In the genomic region with DNA sequence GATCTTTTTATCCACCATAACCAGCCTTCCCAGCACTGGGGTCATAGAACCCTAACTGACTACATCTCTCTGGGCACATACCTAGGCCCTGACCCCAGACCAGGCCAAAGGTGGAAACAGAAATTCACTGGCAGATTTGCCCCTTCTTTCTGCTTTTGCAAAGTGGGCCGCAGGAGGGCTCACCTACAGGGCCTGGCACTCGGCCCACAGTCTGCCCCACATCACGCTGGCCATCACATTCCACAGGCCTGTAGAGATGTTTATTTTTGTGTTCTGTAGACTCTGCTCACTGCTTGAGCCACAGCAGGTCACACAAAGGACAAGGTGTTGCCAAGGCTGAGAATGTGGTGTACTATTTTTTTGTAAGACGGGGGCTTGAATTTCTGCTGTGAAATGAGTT, we compare ENCODE assay signal across 13 cellular contexts. TPM values are rescaled to one million over a fixed set of nuclear protein-coding genes. Genes with fewer than 3 reads are reported as not detected.
A peak's percentile ranks its signal among the peaks of the same experiment; 100 is the strongest.
DNase-seq lines count a peak whose midpoint lies in the region; ATAC-seq, FAIRE-seq and TF ChIP-seq lines count a peak whose summit lies in the region.
"Had no signal": no experiment of that assay in that cellular context is flagged by ENCODE, and none has a peak within 500 bp of the region (broad histone marks: within the 10 kb centered on the region; RNA-seq: fewer than 3 reads in every experiment).

No MANE protein-coding gene starts in this region.

- H3K36me3 Mint-ChIP-seq in astrocyte (ENCODE audit: low read depth, unreplicated experiment) (no peaks in the 10 kb centered on the region), osteocyte (ENCODE audit: unreplicated experiment) (peaks cover 2% of the 10 kb centered on the region), type B pancreatic cell (no peaks in the 10 kb centered on the region)
- H3K36me3 Mint-ChIP-seq in activated T-cell treated with anti-CD3 and anti-CD28 coated beads, Interleukin-2, amount 50 U/mL, for 4 hours (ENCODE audit: insufficient read depth): no peaks in the 10 kb centered on the region

- H3K4me1 ChIP-seq in astrocyte (ENCODE audit: insufficient read depth, low read length) (peaks cover 40% of the 10 kb centered on the region), right atrium auricular region (peaks cover 0 to 82% of the 10 kb centered on the region in 2 donors)

- no peak for FAIRE-seq in astrocyte (lab: Jason Lieb, UNC)

- H3K4me1 Mint-ChIP-seq in astrocyte (ENCODE audit: low read depth, unreplicated experiment) (peaks cover 30% of the 10 kb centered on the region), osteocyte (ENCODE audit: unreplicated experiment) (peaks cover 77% of the 10 kb centered on the region), type B pancreatic cell (ENCODE audit: unreplicated experiment) (peaks cover 33% of the 10 kb centered on the region)
- H3K4me1 Mint-ChIP-seq in activated T-cell treated with anti-CD3 and anti-CD28 coated beads, Interleukin-2, amount 50 U/mL, for 4 hours (ENCODE audit: low read depth): no peaks in the 10 kb centered on the region

- H3K79me2 ChIP-seq in astrocyte (ENCODE audit: insufficient read depth, low read length): no peaks in the 10 kb centered on the region

- H3K4me2 ChIP-seq in astrocyte (ENCODE audit: low read length): peak overlapping the region; percentile 49

- H4K20me1 ChIP-seq in astrocyte (ENCODE audit: insufficient read depth, low read length): no peaks in the 10 kb centered on the region

- H3K27me3 ChIP-seq in astrocyte (ENCODE audit: insufficient read depth, low read length) (no peaks in the 10 kb centered on the region), right atrium auricular region (no peaks in the 10 kb centered on the region)
- H3K27me3 ChIP-seq: spleen had no signal

- H3K4me3 Mint-ChIP-seq in astrocyte (ENCODE audit: unreplicated experiment) (no peak overlapping the region), osteocyte (ENCODE audit: unreplicated experiment) (peak overlapping the region; percentile 9), type B pancreatic cell (peak overlapping the region; percentile 57)
- H3K4me3 Mint-ChIP-seq in activated T-cell treated with anti-CD3 and anti-CD28 coated beads, Interleukin-2, amount 50 U/mL, for 4 hours: no peak overlapping the region

- TF ChIP-seq CTCF in astrocyte (IDR thresholded peaks at IDR 0.05; ENCODE audit: insufficient read depth, low read depth, low read length): no peak
- TF ChIP-seq CTCF in right atrium auricular region (IDR thresholded peaks at IDR 0.05): no peak
- TF ChIP-seq CTCF in osteocyte (IDR thresholded peaks at IDR 0.05): no peak
- TF ChIP-seq CTCF in type B pancreatic cell (conservative IDR thresholded peaks at IDR 0.05): no peak

- H3K27me3 Mint-ChIP-seq in astrocyte (ENCODE audit: low read depth, unreplicated experiment): peaks cover 2% of the 10 kb centered on the region
- H3K27me3 Mint-ChIP-seq in osteocyte (ENCODE audit: unreplicated experiment): no peaks in the 10 kb centered on the region
- no peaks in the 10 kb centered on the region for H3K27me3 Mint-ChIP-seq in type B pancreatic cell
- H3K27me3 Mint-ChIP-seq in activated T-cell treated with anti-CD3 and anti-CD28 coated beads, Interleukin-2, amount 50 U/mL, for 4 hours (ENCODE audit: low read depth): no peaks in the 10 kb centered on the region

- H3K27ac Mint-ChIP-seq in astrocyte (ENCODE audit: unreplicated experiment): no peak overlapping the region
- H3K27ac Mint-ChIP-seq in osteocyte (ENCODE audit: unreplicated experiment): peak overlapping the region; percentile 95
- peak overlapping the region; percentile 71 for H3K27ac Mint-ChIP-seq in type B pancreatic cell
- H3K27ac Mint-ChIP-seq: activated T-helper 2 cell treated with anti-CD3 and anti-CD28 coated beads, Interferon-gamma antibody, Interleukin-2, Interleukin-4, amounts not matched to agents 10 μg/mL and 5 μg/mL and 100 μg/mL, durations not matched to agents 14 hours and 24 hours and 36 hours had no signal

- H3K27ac ChIP-seq in astrocyte (ENCODE audit: low read depth, low read length) (peak overlapping the region; percentile 66), right atrium auricular region (peak overlapping the region; percentile 73 to 91)
- H3K27ac ChIP-seq: C4-2B, spleen had no signal

- peak overlapping the region; percentile 27 for H2AFZ ChIP-seq in astrocyte (ENCODE audit: low read depth, low read length)

- peak overlapping the region; percentile 22 for H3K9ac ChIP-seq in astrocyte (ENCODE audit: low read length)

- no peaks in the 10 kb centered on the region for H3K9me3 ChIP-seq in astrocyte (ENCODE audit: insufficient read depth, low read depth, low read length)
- H3K9me3 ChIP-seq in right atrium auricular region: no peaks in the 10 kb centered on the region
- H3K9me3 ChIP-seq: spleen had no signal

- H3K4me3 ChIP-seq in astrocyte (ENCODE audit: insufficient read depth, low read depth, low read length) (no peak overlapping the region), right atrium auricular region (no peak overlapping the region)
- H3K4me3 ChIP-seq: spleen had no signal

- no peak for ATAC-seq in activated T-cell treated with anti-CD3 and anti-CD28 coated beads, Interleukin-2, amount 50 U/mL, for 4 hours
- no peak for ATAC-seq in GM18517 (IDR thresholded peaks at IDR 0.05; ENCODE audit: unreplicated experiment)
- no peak for ATAC-seq in GM21360 (IDR thresholded peaks at IDR 0.05; ENCODE audit: unreplicated experiment)

- DNase-seq in astrocyte (ENCODE audit: low read depth) (peak; percentile 90), right atrium auricular region (ENCODE audit: low spot score) (no peak), osteocyte (ENCODE audit: extremely low spot score, unreplicated experiment) (no peak), type B pancreatic cell (ENCODE audit: extremely low spot score, unreplicated experiment) (no peak), epidermal melanocyte (ENCODE audit: insufficient read length, low spot score) (no peak)
- no peak for DNase-seq in activated T-cell treated with anti-CD3 and anti-CD28 coated beads, Interleukin-2, amount 50 U/mL, for 4 hours
- DNase-seq: activated CD4-positive, alpha-beta T cell treated with anti-CD3 and anti-CD28 coated beads for 48 hours; foreskin melanocyte; spleen had no signal

- no peaks in the 10 kb centered on the region for H3K36me3 ChIP-seq in astrocyte (ENCODE audit: insufficient read depth, low read length)
- no peaks in the 10 kb centered on the region for H3K36me3 ChIP-seq in right atrium auricular region
- H3K36me3 ChIP-seq: spleen had no signal

- H3K9me3 Mint-ChIP-seq in astrocyte (ENCODE audit: unreplicated experiment) (no peaks in the 10 kb centered on the region), osteocyte (ENCODE audit: unreplicated experiment) (no peaks in the 10 kb centered on the region), type B pancreatic cell (no peaks in the 10 kb centered on the region)
- H3K9me3 Mint-ChIP-seq in activated T-cell treated with anti-CD3 and anti-CD28 coated beads, Interleukin-2, amount 50 U/mL, for 4 hours: no peaks in the 10 kb centered on the region
- H3K9me3 Mint-ChIP-seq: activated T-helper 2 cell treated with anti-CD3 and anti-CD28 coated beads, Interferon-gamma antibody, Interleukin-2, Interleukin-4, amounts not matched to agents 10 μg/mL and 5 μg/mL and 100 μg/mL, durations not matched to agents 14 hours and 24 hours and 36 hours had no signal

RNA-seq across cellular contexts. Expression of a gene that starts 58.7 kb away (rescaled TPM):
- total RNA-seq in astrocyte (0.31 and 0.59 TPM in 2 replicates), right atrium auricular region (10 to 100 TPM in 1 of 2 donors, 1 to 10 TPM in 1; 6.0 to 10.0 TPM), osteocyte (7.9 and 8.4 TPM in 2 replicates), type B pancreatic cell (ENCODE audit: low replicate concordance) (3.7 and 7.8 TPM in 2 replicates)
- total RNA-seq in activated T-cell treated with anti-CD3 and anti-CD28 coated beads, Interleukin-2, amount 50 U/mL, for 4 hours: not detected
- total RNA-seq: activated T-helper 2 cell treated with anti-CD3 and anti-CD28 coated beads, Interferon-gamma antibody, Interleukin-2, Interleukin-4, amounts not matched to agents 10 μg/mL and 5 μg/mL and 100 μg/mL, durations not matched to agents 14 hours and 24 hours and 36 hours had no signal

Comparison
In these comparisons a context has a peak if more than half of its experiments do, and no peak if none do; other contexts are left out.
1. H3K4me3 Mint-ChIP-seq: peak in osteocyte (single experiment) and type B pancreatic cell (single experiment); none in astrocyte (single experiment) and activated T-cell treated with anti-CD3 and anti-CD28 coated beads, Interleukin-2, amount 50 U/mL, for 4 hours (single experiment).